In genomic region chr5:64147849-64148441, GRCh38 we compare ENCODE assay signal across 9 cellular contexts. TPM values are rescaled to one million over a fixed set of nuclear protein-coding genes. Genes with fewer than 3 reads are reported as not detected.
DNase-seq lines count a peak whose midpoint lies in the region; TF ChIP-seq lines count a peak whose summit lies in the region.
"Had no signal": no experiment of that assay in that cellular context is flagged by ENCODE, and none has a peak within 500 bp of the region (broad histone marks: within the 10 kb centered on the region; RNA-seq: fewer than 3 reads in every experiment).

No MANE protein-coding gene starts in this region.

- no peaks in the 10 kb centered on the region for H3K36me3 Mint-ChIP-seq in progenitor cell of endocrine pancreas (ENCODE audit: insufficient read depth)

- H3K9me3 Mint-ChIP-seq in progenitor cell of endocrine pancreas (ENCODE audit: low read depth), result no peaks in the 10 kb centered on the region

- no peak overlapping the region for H3K4me3 Mint-ChIP-seq in progenitor cell of endocrine pancreas (ENCODE audit: low read depth)
- H3K4me3 Mint-ChIP-seq: dendritic cell treated with granulocyte-macrophage colony-stimulating factor and Interleukin-4, amounts not matched to agents 40 ng/mL and 50 ng/mL, for 4 days had no signal

- peak; percentile 87 for TF ChIP-seq CTCF in progenitor cell of endocrine pancreas (IDR thresholded peaks at IDR 0.05; ENCODE audit: unreplicated experiment)

- no peak overlapping the region for H3K27ac Mint-ChIP-seq in progenitor cell of endocrine pancreas
- H3K27ac Mint-ChIP-seq: dendritic cell treated with granulocyte-macrophage colony-stimulating factor and Interleukin-4, amounts not matched to agents 40 ng/mL and 50 ng/mL, for 4 days had no signal

- peak; percentile 10 for DNase-seq in stimulated activated CD4-positive, alpha-beta T cell treated with anti-CD3 and anti-CD28 coated beads, Interleukin-15, amount 100 ng/mL, for 24 hours
- no peak for DNase-seq in stimulated activated CD4-positive, alpha-beta T cell treated with anti-CD3 and anti-CD28 coated beads, Interleukin-4, amount 100 ng/mL, for 1 hour
- DNase-seq in HT-29 (ENCODE audit: low spot score), result peak; percentile 60
- peak; percentile 36 for DNase-seq in SW480 (ENCODE audit: low spot score)
- DNase-seq in glomerular visceral epithelial cell (ENCODE audit: extremely low spot score), result peak; percentile 54
- peak; percentile 39 for DNase-seq in progenitor cell of endocrine pancreas (ENCODE audit: low spot score, unreplicated experiment)
- no peak for DNase-seq in NCI-H2107 (lab: John Stamatoyannopoulos, UW)
- DNase-seq in HCEC 1CT, result no peak

- H3K27me3 Mint-ChIP-seq in progenitor cell of endocrine pancreas, result no peaks in the 10 kb centered on the region
- H3K27me3 Mint-ChIP-seq: dendritic cell treated with granulocyte-macrophage colony-stimulating factor and Interleukin-4, amounts not matched to agents 40 ng/mL and 50 ng/mL, for 4 days had no signal

- H3K4me1 Mint-ChIP-seq in progenitor cell of endocrine pancreas (ENCODE audit: low read depth), result no peaks in the 10 kb centered on the region

RNA-seq across cellular contexts. Expression of gene RNF180, which starts 17.7 kb away (rescaled TPM):
- total RNA-seq in HT-29 (2014; rRNA removed; shearing (Covaris generic)), result not detected in 2 replicates
- 10.9 and 11.2 TPM in 2 replicates for total RNA-seq in progenitor cell of endocrine pancreas

Comparison
In these comparisons a context has a peak if more than half of its experiments do, and no peak if none do; other contexts are left out.
1. DNase-seq: peak in stimulated activated CD4-positive, alpha-beta T cell treated with anti-CD3 and anti-CD28 coated beads, Interleukin-15, amount 100 ng/mL, for 24 hours (single experiment), HT-29 (single experiment), SW480 (single experiment), glomerular visceral epithelial cell (single experiment) and progenitor cell of endocrine pancreas (single experiment); none in stimulated activated CD4-positive, alpha-beta T cell treated with anti-CD3 and anti-CD28 coated beads, Interleukin-4, amount 100 ng/mL, for 1 hour (single experiment), NCI-H2107 (single experiment) and HCEC 1CT (single experiment).
2. RNA of gene RNF180, which starts 17.7 kb away (total RNA-seq): 10.9 to 11.2 TPM in progenitor cell of endocrine pancreas; not detected in HT-29; every median in the first group is over 10 times any median in the second.